2 cellular contexts compared by ENCODE assay signal in the genomic region with DNA sequence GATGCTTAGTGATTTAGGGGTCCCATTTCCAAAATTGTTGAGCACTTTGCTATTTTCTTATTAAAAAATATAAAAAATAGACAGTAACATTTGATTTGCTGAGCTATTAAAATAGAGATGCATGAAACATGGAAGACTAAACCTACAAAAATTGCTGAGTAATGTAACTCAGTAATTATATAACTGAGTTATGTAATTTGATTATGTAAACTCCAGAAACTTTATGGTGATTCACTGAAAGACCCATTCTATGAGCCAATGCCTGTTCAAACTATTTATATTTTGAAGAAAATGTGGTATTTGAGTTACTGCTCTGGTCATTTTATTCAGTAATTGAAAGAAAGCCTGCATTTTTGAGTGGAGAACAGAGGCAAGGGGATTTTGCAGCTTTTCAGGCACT.
TF ChIP-seq lines count a peak whose summit lies in the region.

No MANE protein-coding gene starts in this region.

TF ChIP-seq in SK-N-SH treated with all-trans-retinoic acid at 6 μM for 48 hours, 23 proteins besides CTCF, POLR2A, EP300 and RAD21 (continued from another document):
- TF ChIP-seq, protein P1, sequence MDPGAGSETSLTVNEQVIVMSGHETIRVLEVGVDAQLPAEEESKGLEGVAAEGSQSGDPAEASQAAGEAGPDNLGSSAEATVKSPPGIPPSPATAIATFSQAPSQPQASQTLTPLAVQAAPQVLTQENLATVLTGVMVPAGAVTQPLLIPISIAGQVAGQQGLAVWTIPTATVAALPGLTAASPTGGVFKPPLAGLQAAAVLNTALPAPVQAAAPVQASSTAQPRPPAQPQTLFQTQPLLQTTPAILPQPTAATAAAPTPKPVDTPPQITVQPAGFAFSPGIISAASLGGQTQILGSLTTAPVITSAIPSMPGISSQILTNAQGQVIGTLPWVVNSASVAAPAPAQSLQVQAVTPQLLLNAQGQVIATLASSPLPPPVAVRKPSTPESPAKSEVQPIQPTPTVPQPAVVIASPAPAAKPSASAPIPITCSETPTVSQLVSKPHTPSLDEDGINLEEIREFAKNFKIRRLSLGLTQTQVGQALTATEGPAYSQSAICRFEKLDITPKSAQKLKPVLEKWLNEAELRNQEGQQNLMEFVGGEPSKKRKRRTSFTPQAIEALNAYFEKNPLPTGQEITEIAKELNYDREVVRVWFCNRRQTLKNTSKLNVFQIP (CRISPR knock-in tag; IDR thresholded peaks at IDR 0.05; ENCODE audit: borderline replicate concordance, low read depth) = no peak
- TF ChIP-seq ISL1 (CRISPR knock-in tag; IDR thresholded peaks at IDR 0.05) = peak; percentile 70

TF ChIP-seq in SK-N-SH, 30 proteins besides CTCF, POLR2A, EP300 and RAD21 (continued from another document):
- TF ChIP-seq, protein P2, sequence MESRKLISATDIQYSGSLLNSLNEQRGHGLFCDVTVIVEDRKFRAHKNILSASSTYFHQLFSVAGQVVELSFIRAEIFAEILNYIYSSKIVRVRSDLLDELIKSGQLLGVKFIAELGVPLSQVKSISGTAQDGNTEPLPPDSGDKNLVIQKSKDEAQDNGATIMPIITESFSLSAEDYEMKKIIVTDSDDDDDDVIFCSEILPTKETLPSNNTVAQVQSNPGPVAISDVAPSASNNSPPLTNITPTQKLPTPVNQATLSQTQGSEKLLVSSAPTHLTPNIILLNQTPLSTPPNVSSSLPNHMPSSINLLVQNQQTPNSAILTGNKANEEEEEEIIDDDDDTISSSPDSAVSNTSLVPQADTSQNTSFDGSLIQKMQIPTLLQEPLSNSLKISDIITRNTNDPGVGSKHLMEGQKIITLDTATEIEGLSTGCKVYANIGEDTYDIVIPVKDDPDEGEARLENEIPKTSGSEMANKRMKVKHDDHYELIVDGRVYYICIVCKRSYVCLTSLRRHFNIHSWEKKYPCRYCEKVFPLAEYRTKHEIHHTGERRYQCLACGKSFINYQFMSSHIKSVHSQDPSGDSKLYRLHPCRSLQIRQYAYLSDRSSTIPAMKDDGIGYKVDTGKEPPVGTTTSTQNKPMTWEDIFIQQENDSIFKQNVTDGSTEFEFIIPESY (IDR thresholded peaks at IDR 0.05; ENCODE audit: borderline replicate concordance, low read depth) = no peak
- TF ChIP-seq MEF2A (IDR thresholded peaks at IDR 0.05; ENCODE audit: borderline replicate concordance, low read depth) (no peak), NFIC (IDR thresholded peaks at IDR 0.05; ENCODE audit: borderline replicate concordance) (no peak), YY1 (IDR thresholded peaks at IDR 0.05; ENCODE audit: low read depth) (no peak), MXI1 (IDR thresholded peaks at IDR 0.05; ENCODE audit: low read depth, low read length) (no peak)
- TF ChIP-seq, protein P3, sequence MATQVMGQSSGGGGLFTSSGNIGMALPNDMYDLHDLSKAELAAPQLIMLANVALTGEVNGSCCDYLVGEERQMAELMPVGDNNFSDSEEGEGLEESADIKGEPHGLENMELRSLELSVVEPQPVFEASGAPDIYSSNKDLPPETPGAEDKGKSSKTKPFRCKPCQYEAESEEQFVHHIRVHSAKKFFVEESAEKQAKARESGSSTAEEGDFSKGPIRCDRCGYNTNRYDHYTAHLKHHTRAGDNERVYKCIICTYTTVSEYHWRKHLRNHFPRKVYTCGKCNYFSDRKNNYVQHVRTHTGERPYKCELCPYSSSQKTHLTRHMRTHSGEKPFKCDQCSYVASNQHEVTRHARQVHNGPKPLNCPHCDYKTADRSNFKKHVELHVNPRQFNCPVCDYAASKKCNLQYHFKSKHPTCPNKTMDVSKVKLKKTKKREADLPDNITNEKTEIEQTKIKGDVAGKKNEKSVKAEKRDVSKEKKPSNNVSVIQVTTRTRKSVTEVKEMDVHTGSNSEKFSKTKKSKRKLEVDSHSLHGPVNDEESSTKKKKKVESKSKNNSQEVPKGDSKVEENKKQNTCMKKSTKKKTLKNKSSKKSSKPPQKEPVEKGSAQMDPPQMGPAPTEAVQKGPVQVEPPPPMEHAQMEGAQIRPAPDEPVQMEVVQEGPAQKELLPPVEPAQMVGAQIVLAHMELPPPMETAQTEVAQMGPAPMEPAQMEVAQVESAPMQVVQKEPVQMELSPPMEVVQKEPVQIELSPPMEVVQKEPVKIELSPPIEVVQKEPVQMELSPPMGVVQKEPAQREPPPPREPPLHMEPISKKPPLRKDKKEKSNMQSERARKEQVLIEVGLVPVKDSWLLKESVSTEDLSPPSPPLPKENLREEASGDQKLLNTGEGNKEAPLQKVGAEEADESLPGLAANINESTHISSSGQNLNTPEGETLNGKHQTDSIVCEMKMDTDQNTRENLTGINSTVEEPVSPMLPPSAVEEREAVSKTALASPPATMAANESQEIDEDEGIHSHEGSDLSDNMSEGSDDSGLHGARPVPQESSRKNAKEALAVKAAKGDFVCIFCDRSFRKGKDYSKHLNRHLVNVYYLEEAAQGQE (IDR thresholded peaks at IDR 0.05; ENCODE audit: low read depth, low read length) = no peak
TF ChIP-seq in SK-N-SH: peak in this region for 0.
